14 cellular contexts compared by ENCODE assay signal in the genomic region with DNA sequence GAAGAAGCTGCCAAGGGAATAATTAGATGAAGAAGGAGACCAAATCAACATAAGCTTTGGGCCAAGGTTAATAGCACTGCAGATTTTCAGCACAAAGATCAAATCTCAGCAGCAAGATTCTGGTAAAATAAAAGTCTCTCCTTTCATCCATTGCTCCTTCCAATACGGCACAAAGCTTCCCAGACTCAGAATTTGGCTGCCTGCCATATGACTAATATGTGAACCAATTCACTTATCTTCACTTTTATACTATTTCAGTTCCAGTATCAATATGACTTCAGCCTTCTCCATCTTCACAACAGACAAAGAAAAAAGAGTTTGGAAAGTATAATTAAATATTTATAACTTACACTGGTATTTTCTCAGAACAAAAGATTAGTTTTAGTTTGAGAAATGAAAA.
DNase-seq lines count a peak whose midpoint lies in the region; ATAC-seq and TF ChIP-seq lines count a peak whose summit lies in the region.
"Had no signal": no experiment of that assay in that cellular context is flagged by ENCODE, and none has a peak within 500 bp of the region (broad histone marks: within the 10 kb centered on the region; RNA-seq: fewer than 3 reads in every experiment).

No MANE protein-coding gene starts in this region.

- CTCF ChIA-PET in activated naive CD4-positive, alpha-beta T cell treated with anti-CD3 and anti-CD28 coated beads, Interleukin-2, amount 10 ng/mL, durations not matched to agents 7 days and 5 days (lab: Charles Lee): no interaction called here

- TF ChIP-seq CTCF in choroid plexus epithelial cell (conservative IDR thresholded peaks at IDR 0.05; ENCODE audit: low read depth, low read length) (no peak), tibial artery (IDR thresholded peaks at IDR 0.05) (no peak)

- H3K9me3 Mint-ChIP-seq in activated naive CD4-positive, alpha-beta T cell treated with anti-CD3 and anti-CD28 coated beads, Interleukin-2, amount 10 ng/mL, durations not matched to agents 7 days and 5 days: peaks cover 19% of the 10 kb centered on the region

- peak; percentile 67 for ATAC-seq in GM18511 (IDR thresholded peaks at IDR 0.05; ENCODE audit: unreplicated experiment)
- no peak for ATAC-seq in GM21367 (IDR thresholded peaks at IDR 0.05; ENCODE audit: unreplicated experiment)
- ATAC-seq: CD8-positive, alpha-beta T cell had no signal

- DNase-seq in NCI-H2171 treated with DMSO at 0.1 percent for 48 hours (lab: John Stamatoyannopoulos, UW): peak; percentile 26
- DNase-seq in choroid plexus epithelial cell (ENCODE audit: low read depth): peak; percentile 68
- DNase-seq in skeletal muscle cell (ENCODE audit: low read depth): peak; percentile 22
- no peak for DNase-seq in tibial artery
- no peak for DNase-seq in NCI-H524 (lab: John Stamatoyannopoulos, UW)
- DNase-seq in activated naive CD4-positive, alpha-beta T cell treated with anti-CD3 and anti-CD28 coated beads, Interleukin-2, amount 10 ng/mL, durations not matched to agents 7 days and 5 days: no peak
- DNase-seq: activated CD8-positive, alpha-beta memory T cell treated with anti-CD3 and anti-CD28 coated beads, Interleukin-2, amount 50 U/mL, for 48 hours; CD8-positive, alpha-beta T cell; NCI-H510A; WERI-Rb-1 had no signal

- no peaks in the 10 kb centered on the region for H3K27me3 ChIP-seq in tibial artery

- intact Hi-C loops in tibial artery (cut with DNase I; ENCODE audit: low total_unique reads): no loop called here

- H3K27ac Mint-ChIP-seq in activated naive CD4-positive, alpha-beta T cell treated with anti-CD3 and anti-CD28 coated beads, Interleukin-2, amount 10 ng/mL, durations not matched to agents 7 days and 5 days: no peak overlapping the region
- H3K27ac Mint-ChIP-seq: CD8-positive, alpha-beta T cell had no signal

- no peaks in the 10 kb centered on the region for H3K36me3 Mint-ChIP-seq in activated naive CD4-positive, alpha-beta T cell treated with anti-CD3 and anti-CD28 coated beads, Interleukin-2, amount 10 ng/mL, durations not matched to agents 7 days and 5 days
- H3K36me3 Mint-ChIP-seq: CD8-positive, alpha-beta T cell had no signal

- H3K4me1 ChIP-seq in tibial artery: peaks cover 0 to 10% (median 0%) of the 10 kb centered on the region in 4 donors
- H3K4me1 ChIP-seq: prostate gland had no signal

- H3K27me3 Mint-ChIP-seq in activated naive CD4-positive, alpha-beta T cell treated with anti-CD3 and anti-CD28 coated beads, Interleukin-2, amount 10 ng/mL, durations not matched to agents 7 days and 5 days: no peaks in the 10 kb centered on the region

- H3K4me3 ChIP-seq in choroid plexus epithelial cell (ENCODE audit: low read depth, low read length) (no peak overlapping the region), skeletal muscle cell (ENCODE audit: low read depth, low read length) (no peak overlapping the region), tibial artery (no peak overlapping the region)
- H3K4me3 ChIP-seq: prostate gland had no signal

- H3K9me3 ChIP-seq in tibial artery: peaks cover 4 to 15% (median 7%) of the 10 kb centered on the region in 3 donors
- H3K9me3 ChIP-seq: prostate gland had no signal

- no peaks in the 10 kb centered on the region for H3K4me1 Mint-ChIP-seq in activated naive CD4-positive, alpha-beta T cell treated with anti-CD3 and anti-CD28 coated beads, Interleukin-2, amount 10 ng/mL, durations not matched to agents 7 days and 5 days

- no peaks in the 10 kb centered on the region for H3K36me3 ChIP-seq in tibial artery
- H3K36me3 ChIP-seq: prostate gland, WERI-Rb-1 had no signal

- H3K4me3 Mint-ChIP-seq in activated naive CD4-positive, alpha-beta T cell treated with anti-CD3 and anti-CD28 coated beads, Interleukin-2, amount 10 ng/mL, durations not matched to agents 7 days and 5 days: no peak overlapping the region
- H3K4me3 Mint-ChIP-seq: CD8-positive, alpha-beta T cell had no signal

- no peak overlapping the region for H3K27ac ChIP-seq in tibial artery
- H3K27ac ChIP-seq: epithelial cell of prostate, prostate gland, WERI-Rb-1 had no signal

Comparison
In these comparisons a context has a peak if more than half of its experiments do, and no peak if none do; other contexts are left out.
1. DNase-seq: peak in NCI-H2171 treated with DMSO at 0.1 percent for 48 hours (single experiment), choroid plexus epithelial cell (single experiment) and skeletal muscle cell (single experiment); none in tibial artery (0 of 2), NCI-H524 (0 of 2) and activated naive CD4-positive, alpha-beta T cell treated with anti-CD3 and anti-CD28 coated beads, Interleukin-2, amount 10 ng/mL, durations not matched to agents 7 days and 5 days (single experiment).